9 cellular contexts compared by ENCODE assay signal in genomic region chr4:114386637-114387233, GRCh38.
DNase-seq lines count a peak whose midpoint lies in the region; ATAC-seq and TF ChIP-seq lines count a peak whose summit lies in the region.
"Had no signal": no experiment of that assay in that cellular context is flagged by ENCODE, and none has a peak within 500 bp of the region (broad histone marks: within the 10 kb centered on the region; RNA-seq: fewer than 3 reads in every experiment).

No MANE protein-coding gene starts in this region.

- no peaks in the 10 kb centered on the region for H3K36me3 ChIP-seq in tibial artery

- no peaks in the 10 kb centered on the region for H3K9me3 ChIP-seq in tibial artery

- no peaks in the 10 kb centered on the region for H3K4me1 ChIP-seq in tibial artery

- POLR2A ChIA-PET in HEK293T (lab: Yijun Ruan, JAX) = no interaction called here

- intact Hi-C loops in tibial artery (cut with DNase I; ENCODE audit: low total_unique reads) = loop anchor here (10.0 kb wide), 1 partner anchor 278 kb away; no protein-coding TSS in a partner anchor

- peaks cover 18% of the 10 kb centered on the region for H3K27me3 Mint-ChIP-seq in stimulated activated naive CD8-positive, alpha-beta T cell treated with anti-CD3 and anti-CD28 coated beads, Interleukin-15, amount 100 ng/mL, for 72 hours

- H3K4me3 ChIP-seq in tibial artery = no peak overlapping the region

- H3K4me3 Mint-ChIP-seq in stimulated activated naive CD8-positive, alpha-beta T cell treated with anti-CD3 and anti-CD28 coated beads, Interleukin-15, amount 100 ng/mL, for 72 hours = no peak overlapping the region
- H3K4me3 Mint-ChIP-seq: CD8-positive, alpha-beta memory T cell had no signal

- H3K27ac ChIP-seq in tibial artery = no peak overlapping the region

- no peaks in the 10 kb centered on the region for H3K9me3 Mint-ChIP-seq in stimulated activated naive CD8-positive, alpha-beta T cell treated with anti-CD3 and anti-CD28 coated beads, Interleukin-15, amount 100 ng/mL, for 72 hours

- no peaks in the 10 kb centered on the region for H3K4me1 Mint-ChIP-seq in stimulated activated naive CD8-positive, alpha-beta T cell treated with anti-CD3 and anti-CD28 coated beads, Interleukin-15, amount 100 ng/mL, for 72 hours
- H3K4me1 Mint-ChIP-seq: CD8-positive, alpha-beta memory T cell had no signal

- ATAC-seq in stimulated activated naive CD8-positive, alpha-beta T cell treated with anti-CD3 and anti-CD28 coated beads, Interleukin-15, amount 100 ng/mL, for 72 hours = no peak

- TF ChIP-seq CTCF in tibial artery (IDR thresholded peaks at IDR 0.05) = peak; percentile 47 to 55

- H3K27me3 ChIP-seq in tibial artery = peaks cover 0 to 3% of the 10 kb centered on the region in 2 donors

- CTCF ChIA-PET in HEK293T (lab: Yijun Ruan, JAX) = no interaction called here

- DNase-seq in NCI-H1092 treated with DMSO at 0.1 percent for 48 hours (lab: John Stamatoyannopoulos, UW) (peak; percentile 33), NCI-H1092 (lab: John Stamatoyannopoulos, UW) (no peak), HEK293T (ENCODE audit: extremely low spot score) (peak; percentile 16), SK-MEL-5 (ENCODE audit: low read depth, low spot score) (peak; percentile 47), foreskin melanocyte (peak; percentile 16), tibial artery (no peak), GDM1 (lab: John Stamatoyannopoulos, UW) (no peak)
- no peak for DNase-seq in stimulated activated naive CD8-positive, alpha-beta T cell treated with anti-CD3 and anti-CD28 coated beads, Interleukin-15, amount 100 ng/mL, for 72 hours

- H3K27ac Mint-ChIP-seq in stimulated activated naive CD8-positive, alpha-beta T cell treated with anti-CD3 and anti-CD28 coated beads, Interleukin-15, amount 100 ng/mL, for 72 hours = no peak overlapping the region
- H3K27ac Mint-ChIP-seq: CD8-positive, alpha-beta memory T cell had no signal

- in situ Hi-C loops in SK-MEL-5 (cut with HindIII; ENCODE audit: low pct_unique_long_range_greater_than_20kb, low sequenced_read_pairs) = no loop called here

TF ChIP-seq in HEK293T, 16 proteins besides CTCF, POLR2A, EP300 and RAD21:
- TF ChIP-seq BHLHE40 (IDR thresholded peaks at IDR 0.05; ENCODE audit: borderline replicate concordance) = no peak
- peak; percentile 91 for TF ChIP-seq ZNF384 (IDR thresholded peaks at IDR 0.05)

Comparison
In these comparisons a context has a peak if more than half of its experiments do, and no peak if none do; other contexts are left out.
1. DNase-seq: peak in NCI-H1092 treated with DMSO at 0.1 percent for 48 hours (single experiment), HEK293T (single experiment), SK-MEL-5 (single experiment) and foreskin melanocyte (single experiment); none in NCI-H1092 (single experiment), tibial artery (0 of 2), GDM1 (single experiment) and stimulated activated naive CD8-positive, alpha-beta T cell treated with anti-CD3 and anti-CD28 coated beads, Interleukin-15, amount 100 ng/mL, for 72 hours (0 of 2).